Comparison of ENCODE assay signal across 1 cellular context in the genomic region with DNA sequence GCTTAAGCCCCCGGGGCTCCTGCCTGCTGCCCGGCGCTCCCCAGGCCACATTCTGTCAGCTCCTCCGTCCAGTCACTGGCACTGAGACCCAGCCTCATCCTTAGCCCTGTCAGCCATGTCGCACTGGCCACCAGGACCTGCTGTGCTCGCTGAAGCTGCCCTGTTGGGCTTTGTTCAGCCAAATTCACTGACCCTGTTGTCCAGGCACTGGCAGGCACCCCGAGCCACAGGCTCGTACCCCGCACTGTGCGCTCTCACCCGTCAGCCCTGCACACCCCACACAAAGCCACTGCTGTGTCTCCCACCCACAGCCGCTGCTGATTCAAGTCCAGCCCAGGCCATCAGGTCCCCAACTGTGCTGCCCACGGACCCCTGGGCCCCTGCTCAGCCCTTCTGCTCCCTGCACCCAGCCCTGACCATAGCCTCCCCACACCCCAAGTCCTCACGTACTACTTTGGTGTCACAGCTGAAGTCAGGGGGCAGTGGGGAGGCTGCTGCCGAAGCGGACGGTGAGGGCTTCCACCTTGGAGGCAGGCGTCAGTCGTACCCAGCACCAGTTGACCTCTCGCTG.
TF ChIP-seq lines count a peak whose summit lies in the region.

No MANE protein-coding gene starts in this region.

TF ChIP-seq in HepG2, 621 proteins besides CTCF, POLR2A, EP300 and RAD21 (continued from another document):
- TF ChIP-seq, protein P1, sequence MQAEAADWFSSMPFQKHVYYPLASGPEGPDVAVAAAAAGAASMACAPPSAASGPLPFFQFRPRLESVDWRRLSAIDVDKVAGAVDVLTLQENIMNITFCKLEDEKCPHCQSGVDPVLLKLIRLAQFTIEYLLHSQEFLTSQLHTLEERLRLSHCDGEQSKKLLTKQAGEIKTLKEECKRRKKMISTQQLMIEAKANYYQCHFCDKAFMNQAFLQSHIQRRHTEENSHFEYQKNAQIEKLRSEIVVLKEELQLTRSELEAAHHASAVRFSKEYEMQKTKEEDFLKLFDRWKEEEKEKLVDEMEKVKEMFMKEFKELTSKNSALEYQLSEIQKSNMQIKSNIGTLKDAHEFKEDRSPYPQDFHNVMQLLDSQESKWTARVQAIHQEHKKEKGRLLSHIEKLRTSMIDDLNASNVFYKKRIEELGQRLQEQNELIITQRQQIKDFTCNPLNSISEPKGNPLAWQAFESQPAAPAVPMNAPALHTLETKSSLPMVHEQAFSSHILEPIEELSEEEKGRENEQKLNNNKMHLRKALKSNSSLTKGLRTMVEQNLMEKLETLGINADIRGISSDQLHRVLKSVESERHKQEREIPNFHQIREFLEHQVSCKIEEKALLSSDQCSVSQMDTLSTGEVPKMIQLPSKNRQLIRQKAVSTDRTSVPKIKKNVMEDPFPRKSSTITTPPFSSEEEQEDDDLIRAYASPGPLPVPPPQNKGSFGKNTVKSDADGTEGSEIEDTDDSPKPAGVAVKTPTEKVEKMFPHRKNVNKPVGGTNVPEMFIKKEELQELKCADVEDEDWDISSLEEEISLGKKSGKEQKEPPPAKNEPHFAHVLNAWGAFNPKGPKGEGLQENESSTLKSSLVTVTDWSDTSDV (CRISPR knock-in tag; IDR thresholded peaks at IDR 0.05): 0 out of 2 replicates have a peak, but pooled peaks have one; percentile 38
